1 cellular context compared by ENCODE assay signal in the genomic region with DNA sequence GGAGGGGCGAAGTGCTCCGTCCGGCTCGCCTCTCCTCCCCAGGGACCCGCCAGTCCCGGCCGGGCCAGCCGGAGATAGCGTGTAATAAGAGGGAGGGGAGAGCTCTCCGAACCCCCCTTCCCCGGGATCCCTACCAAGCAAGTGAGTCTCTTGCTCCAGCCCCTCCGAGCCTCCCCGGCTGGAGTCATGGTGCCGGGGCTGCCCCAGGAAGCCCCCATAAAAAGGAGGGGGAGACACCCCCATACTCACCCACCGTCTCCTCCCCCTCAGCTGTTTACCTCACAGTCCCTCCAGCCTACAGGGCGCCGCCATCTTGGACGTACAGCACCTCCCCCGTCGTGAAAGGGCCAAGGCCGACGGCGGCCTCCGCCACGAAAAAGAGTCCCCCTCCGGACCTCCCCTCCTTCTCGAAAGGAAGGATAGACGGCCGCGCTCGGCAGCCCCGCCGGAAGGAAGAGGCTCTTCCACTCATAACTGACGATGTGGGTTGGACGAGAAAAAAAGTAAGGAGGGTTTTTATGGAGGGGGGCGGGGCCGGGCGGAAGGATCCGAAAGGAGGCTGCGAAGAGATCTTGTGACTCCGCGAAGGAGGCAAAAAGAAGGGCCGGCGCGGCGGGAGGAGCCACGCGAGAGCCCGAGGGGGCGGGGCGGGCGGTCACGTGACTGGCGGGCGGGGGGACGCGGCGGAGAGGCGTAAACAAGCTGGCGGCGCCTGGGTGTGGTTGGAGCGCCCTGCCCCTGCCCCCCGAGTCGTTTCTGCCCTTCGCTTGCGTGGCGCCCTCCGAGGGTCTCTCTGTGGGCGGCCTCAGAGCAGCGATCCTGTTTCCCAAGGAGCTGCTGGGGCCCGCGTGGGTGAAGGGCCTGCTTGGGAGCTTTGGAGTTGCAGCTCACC.
TF ChIP-seq lines count a peak whose summit lies in the region.

A gene (minus strand): TSS at position 323 of the 892 bp plus-strand sequence. CDS start 15,744 bp downstream, outside the sequence.

TF ChIP-seq in HepG2, 621 proteins besides CTCF, POLR2A, EP300 and RAD21 (continued from another document and continues in another):
- TF ChIP-seq, protein P1, sequence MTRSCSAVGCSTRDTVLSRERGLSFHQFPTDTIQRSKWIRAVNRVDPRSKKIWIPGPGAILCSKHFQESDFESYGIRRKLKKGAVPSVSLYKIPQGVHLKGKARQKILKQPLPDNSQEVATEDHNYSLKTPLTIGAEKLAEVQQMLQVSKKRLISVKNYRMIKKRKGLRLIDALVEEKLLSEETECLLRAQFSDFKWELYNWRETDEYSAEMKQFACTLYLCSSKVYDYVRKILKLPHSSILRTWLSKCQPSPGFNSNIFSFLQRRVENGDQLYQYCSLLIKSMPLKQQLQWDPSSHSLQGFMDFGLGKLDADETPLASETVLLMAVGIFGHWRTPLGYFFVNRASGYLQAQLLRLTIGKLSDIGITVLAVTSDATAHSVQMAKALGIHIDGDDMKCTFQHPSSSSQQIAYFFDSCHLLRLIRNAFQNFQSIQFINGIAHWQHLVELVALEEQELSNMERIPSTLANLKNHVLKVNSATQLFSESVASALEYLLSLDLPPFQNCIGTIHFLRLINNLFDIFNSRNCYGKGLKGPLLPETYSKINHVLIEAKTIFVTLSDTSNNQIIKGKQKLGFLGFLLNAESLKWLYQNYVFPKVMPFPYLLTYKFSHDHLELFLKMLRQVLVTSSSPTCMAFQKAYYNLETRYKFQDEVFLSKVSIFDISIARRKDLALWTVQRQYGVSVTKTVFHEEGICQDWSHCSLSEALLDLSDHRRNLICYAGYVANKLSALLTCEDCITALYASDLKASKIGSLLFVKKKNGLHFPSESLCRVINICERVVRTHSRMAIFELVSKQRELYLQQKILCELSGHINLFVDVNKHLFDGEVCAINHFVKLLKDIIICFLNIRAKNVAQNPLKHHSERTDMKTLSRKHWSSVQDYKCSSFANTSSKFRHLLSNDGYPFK (CRISPR knock-in tag; IDR thresholded peaks at IDR 0.05; ENCODE audit: borderline replicate concordance): peak; percentile 95
- TF ChIP-seq MAZ (IDR thresholded peaks at IDR 0.05; ENCODE audit: borderline replicate concordance, low read depth, low read length): peak; percentile 83; the same call in 1 of the 2 replicates
- TF ChIP-seq MAZ (CRISPR knock-in tag; IDR thresholded peaks at IDR 0.05; ENCODE audit: low read depth): peak; percentile 93
- TF ChIP-seq HMG20A (CRISPR knock-in tag; IDR thresholded peaks at IDR 0.05; ENCODE audit: borderline replicate concordance): no peak
- TF ChIP-seq, protein P2, sequence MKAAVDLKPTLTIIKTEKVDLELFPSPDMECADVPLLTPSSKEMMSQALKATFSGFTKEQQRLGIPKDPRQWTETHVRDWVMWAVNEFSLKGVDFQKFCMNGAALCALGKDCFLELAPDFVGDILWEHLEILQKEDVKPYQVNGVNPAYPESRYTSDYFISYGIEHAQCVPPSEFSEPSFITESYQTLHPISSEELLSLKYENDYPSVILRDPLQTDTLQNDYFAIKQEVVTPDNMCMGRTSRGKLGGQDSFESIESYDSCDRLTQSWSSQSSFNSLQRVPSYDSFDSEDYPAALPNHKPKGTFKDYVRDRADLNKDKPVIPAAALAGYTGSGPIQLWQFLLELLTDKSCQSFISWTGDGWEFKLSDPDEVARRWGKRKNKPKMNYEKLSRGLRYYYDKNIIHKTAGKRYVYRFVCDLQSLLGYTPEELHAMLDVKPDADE (CRISPR knock-in tag; IDR thresholded peaks at IDR 0.05): peak; percentile 67; the same call in 1 of the 2 replicates
- no peak for TF ChIP-seq TCF7L2 (IDR thresholded peaks at IDR 0.05; ENCODE audit: low read depth, low read length)
- TF ChIP-seq, protein P3, sequence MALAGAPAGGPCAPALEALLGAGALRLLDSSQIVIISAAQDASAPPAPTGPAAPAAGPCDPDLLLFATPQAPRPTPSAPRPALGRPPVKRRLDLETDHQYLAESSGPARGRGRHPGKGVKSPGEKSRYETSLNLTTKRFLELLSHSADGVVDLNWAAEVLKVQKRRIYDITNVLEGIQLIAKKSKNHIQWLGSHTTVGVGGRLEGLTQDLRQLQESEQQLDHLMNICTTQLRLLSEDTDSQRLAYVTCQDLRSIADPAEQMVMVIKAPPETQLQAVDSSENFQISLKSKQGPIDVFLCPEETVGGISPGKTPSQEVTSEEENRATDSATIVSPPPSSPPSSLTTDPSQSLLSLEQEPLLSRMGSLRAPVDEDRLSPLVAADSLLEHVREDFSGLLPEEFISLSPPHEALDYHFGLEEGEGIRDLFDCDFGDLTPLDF (CRISPR knock-in tag; IDR thresholded peaks at IDR 0.05): 0 out of 2 replicates have a peak, but pooled peaks have one; percentile 39
- TF ChIP-seq TBP (CRISPR knock-in tag; IDR thresholded peaks at IDR 0.05): no peak
- TF ChIP-seq SRSF1 (optimal IDR thresholded peaks at IDR 0.05; ENCODE audit: low read depth, low read length): peak; percentile 39
- TF ChIP-seq U2AF1 (optimal IDR thresholded peaks at IDR 0.05; ENCODE audit: low read depth, low read length): peak; percentile 98
- 0 out of 2 replicates have a peak, but pooled peaks have one; percentile 6 for TF ChIP-seq ISL2 (CRISPR knock-in tag; IDR thresholded peaks at IDR 0.05)
- TF ChIP-seq, protein P4, sequence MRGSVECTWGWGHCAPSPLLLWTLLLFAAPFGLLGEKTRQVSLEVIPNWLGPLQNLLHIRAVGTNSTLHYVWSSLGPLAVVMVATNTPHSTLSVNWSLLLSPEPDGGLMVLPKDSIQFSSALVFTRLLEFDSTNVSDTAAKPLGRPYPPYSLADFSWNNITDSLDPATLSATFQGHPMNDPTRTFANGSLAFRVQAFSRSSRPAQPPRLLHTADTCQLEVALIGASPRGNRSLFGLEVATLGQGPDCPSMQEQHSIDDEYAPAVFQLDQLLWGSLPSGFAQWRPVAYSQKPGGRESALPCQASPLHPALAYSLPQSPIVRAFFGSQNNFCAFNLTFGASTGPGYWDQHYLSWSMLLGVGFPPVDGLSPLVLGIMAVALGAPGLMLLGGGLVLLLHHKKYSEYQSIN (CRISPR knock-in tag; IDR thresholded peaks at IDR 0.05; ENCODE audit: borderline replicate concordance): no peak
- TF ChIP-seq, protein P5, sequence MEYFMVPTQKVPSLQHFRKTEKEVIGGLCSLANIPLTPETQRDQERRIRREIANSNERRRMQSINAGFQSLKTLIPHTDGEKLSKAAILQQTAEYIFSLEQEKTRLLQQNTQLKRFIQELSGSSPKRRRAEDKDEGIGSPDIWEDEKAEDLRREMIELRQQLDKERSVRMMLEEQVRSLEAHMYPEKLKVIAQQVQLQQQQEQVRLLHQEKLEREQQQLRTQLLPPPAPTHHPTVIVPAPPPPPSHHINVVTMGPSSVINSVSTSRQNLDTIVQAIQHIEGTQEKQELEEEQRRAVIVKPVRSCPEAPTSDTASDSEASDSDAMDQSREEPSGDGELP (IDR thresholded peaks at IDR 0.05; ENCODE audit: borderline replicate concordance, low read depth): peak; percentile 84
- peak; percentile 99 for TF ChIP-seq SP4 (CRISPR knock-in tag; IDR thresholded peaks at IDR 0.05)
- TF ChIP-seq IRX3 (CRISPR knock-in tag; IDR thresholded peaks at IDR 0.05; ENCODE audit: borderline replicate concordance, low read depth): no peak
- TF ChIP-seq, protein P6, sequence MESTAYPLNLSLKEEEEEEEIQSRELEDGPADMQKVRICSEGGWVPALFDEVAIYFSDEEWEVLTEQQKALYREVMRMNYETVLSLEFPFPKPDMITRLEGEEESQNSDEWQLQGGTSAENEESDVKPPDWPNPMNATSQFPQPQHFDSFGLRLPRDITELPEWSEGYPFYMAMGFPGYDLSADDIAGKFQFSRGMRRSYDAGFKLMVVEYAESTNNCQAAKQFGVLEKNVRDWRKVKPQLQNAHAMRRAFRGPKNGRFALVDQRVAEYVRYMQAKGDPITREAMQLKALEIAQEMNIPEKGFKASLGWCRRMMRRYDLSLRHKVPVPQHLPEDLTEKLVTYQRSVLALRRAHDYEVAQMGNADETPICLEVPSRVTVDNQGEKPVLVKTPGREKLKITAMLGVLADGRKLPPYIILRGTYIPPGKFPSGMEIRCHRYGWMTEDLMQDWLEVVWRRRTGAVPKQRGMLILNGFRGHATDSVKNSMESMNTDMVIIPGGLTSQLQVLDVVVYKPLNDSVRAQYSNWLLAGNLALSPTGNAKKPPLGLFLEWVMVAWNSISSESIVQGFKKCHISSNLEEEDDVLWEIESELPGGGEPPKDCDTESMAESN (CRISPR knock-in tag; conservative IDR thresholded peaks at IDR 0.05): peak; percentile 74; the same call in 1 of the 2 replicates
- TF ChIP-seq ZNF143 (CRISPR knock-in tag; IDR thresholded peaks at IDR 0.05): no peak
- TF ChIP-seq ZBTB7B (CRISPR knock-in tag; IDR thresholded peaks at IDR 0.05): peak; percentile 56
- TF ChIP-seq MAFF (IDR thresholded peaks at IDR 0.05; ENCODE audit: low read depth, low read length): no peak
- no peak for TF ChIP-seq JUNB (CRISPR knock-in tag; IDR thresholded peaks at IDR 0.05; ENCODE audit: borderline replicate concordance)
- no peak for TF ChIP-seq ZNF570 (CRISPR knock-in tag; IDR thresholded peaks at IDR 0.05; ENCODE audit: borderline replicate concordance)
- TF ChIP-seq MIER2 (CRISPR knock-in tag; IDR thresholded peaks at IDR 0.05): 0 out of 2 replicates have a peak, but pooled peaks have one; percentile 25
- no peak for TF ChIP-seq ZNF20 (CRISPR knock-in tag; IDR thresholded peaks at IDR 0.05)
- TF ChIP-seq, protein P7, sequence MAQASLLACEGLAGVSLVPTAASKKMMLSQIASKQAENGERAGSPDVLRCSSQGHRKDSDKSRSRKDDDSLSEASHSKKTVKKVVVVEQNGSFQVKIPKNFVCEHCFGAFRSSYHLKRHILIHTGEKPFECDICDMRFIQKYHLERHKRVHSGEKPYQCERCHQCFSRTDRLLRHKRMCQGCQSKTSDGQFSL (CRISPR knock-in tag; IDR thresholded peaks at IDR 0.05): no peak; the same call in 1 of the 2 replicates
- TF ChIP-seq SNRNP70 (IDR thresholded peaks at IDR 0.05; ENCODE audit: low read depth, low read length): no peak
- TF ChIP-seq CEBPG (CRISPR knock-in tag; IDR thresholded peaks at IDR 0.05): no peak
- peak; percentile 96 for TF ChIP-seq YEATS4 (CRISPR knock-in tag; IDR thresholded peaks at IDR 0.05; ENCODE audit: borderline replicate concordance)
- TF ChIP-seq, protein P8, sequence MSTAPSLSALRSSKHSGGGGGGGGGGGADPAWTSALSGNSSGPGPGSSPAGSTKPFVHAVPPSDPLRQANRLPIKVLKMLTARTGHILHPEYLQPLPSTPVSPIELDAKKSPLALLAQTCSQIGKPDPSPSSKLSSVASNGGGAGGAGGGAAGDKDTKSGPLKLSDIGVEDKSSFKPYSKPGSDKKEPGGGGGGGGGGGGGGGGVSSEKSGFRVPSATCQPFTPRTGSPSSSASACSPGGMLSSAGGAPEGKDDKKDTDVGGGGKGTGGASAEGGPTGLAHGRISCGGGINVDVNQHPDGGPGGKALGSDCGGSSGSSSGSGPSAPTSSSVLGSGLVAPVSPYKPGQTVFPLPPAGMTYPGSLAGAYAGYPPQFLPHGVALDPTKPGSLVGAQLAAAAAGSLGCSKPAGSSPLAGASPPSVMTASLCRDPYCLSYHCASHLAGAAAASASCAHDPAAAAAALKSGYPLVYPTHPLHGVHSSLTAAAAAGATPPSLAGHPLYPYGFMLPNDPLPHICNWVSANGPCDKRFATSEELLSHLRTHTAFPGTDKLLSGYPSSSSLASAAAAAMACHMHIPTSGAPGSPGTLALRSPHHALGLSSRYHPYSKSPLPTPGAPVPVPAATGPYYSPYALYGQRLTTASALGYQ (CRISPR knock-in tag; IDR thresholded peaks at IDR 0.05): no peak
- TF ChIP-seq DR1 (CRISPR knock-in tag; IDR thresholded peaks at IDR 0.05): peak; percentile 46; the same call in 1 of the 2 replicates
- no peak for TF ChIP-seq ZNF138 (CRISPR knock-in tag; IDR thresholded peaks at IDR 0.05; ENCODE audit: low read depth)
- TF ChIP-seq ZNF350 (CRISPR knock-in tag; IDR thresholded peaks at IDR 0.05; ENCODE audit: borderline replicate concordance, low read depth): peak; percentile 93
- TF ChIP-seq, protein P9, sequence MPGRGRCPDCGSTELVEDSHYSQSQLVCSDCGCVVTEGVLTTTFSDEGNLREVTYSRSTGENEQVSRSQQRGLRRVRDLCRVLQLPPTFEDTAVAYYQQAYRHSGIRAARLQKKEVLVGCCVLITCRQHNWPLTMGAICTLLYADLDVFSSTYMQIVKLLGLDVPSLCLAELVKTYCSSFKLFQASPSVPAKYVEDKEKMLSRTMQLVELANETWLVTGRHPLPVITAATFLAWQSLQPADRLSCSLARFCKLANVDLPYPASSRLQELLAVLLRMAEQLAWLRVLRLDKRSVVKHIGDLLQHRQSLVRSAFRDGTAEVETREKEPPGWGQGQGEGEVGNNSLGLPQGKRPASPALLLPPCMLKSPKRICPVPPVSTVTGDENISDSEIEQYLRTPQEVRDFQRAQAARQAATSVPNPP (CRISPR knock-in tag; IDR thresholded peaks at IDR 0.05): no peak
- TF ChIP-seq PAWR (CRISPR knock-in tag; IDR thresholded peaks at IDR 0.05; ENCODE audit: borderline replicate concordance): no peak
- peak; percentile 66 for TF ChIP-seq ZNF792 (CRISPR knock-in tag; IDR thresholded peaks at IDR 0.05)
- TF ChIP-seq ZNF720 (CRISPR knock-in tag; IDR thresholded peaks at IDR 0.05): no peak
- peak; percentile 79 for TF ChIP-seq PHF8 (CRISPR knock-in tag; IDR thresholded peaks at IDR 0.05)
- no peak for TF ChIP-seq ZNF678 (CRISPR knock-in tag; IDR thresholded peaks at IDR 0.05)
